In genomic region chr9:134622896-134623407, GRCh38 we compare ENCODE assay signal across 2 cellular contexts.
TF ChIP-seq lines count a peak whose summit lies in the region.

No MANE protein-coding gene starts in this region.

TF ChIP-seq in HepG2, 621 proteins besides CTCF, POLR2A, EP300 and RAD21:
- TF ChIP-seq ZNF883 (CRISPR knock-in tag; IDR thresholded peaks at IDR 0.05; ENCODE audit: not compliant biosample characterization) (no peak), ZBTB2 (CRISPR knock-in tag; IDR thresholded peaks at IDR 0.05; ENCODE audit: low read depth) (no peak)
TF ChIP-seq in HepG2: peak in this region for 0.

TF ChIP-seq in H1, 55 proteins besides CTCF, POLR2A, EP300 and RAD21:
- TF ChIP-seq KDM1A (IDR thresholded peaks at IDR 0.05; ENCODE audit: borderline replicate concordance, low read length) (no peak), BACH1 (IDR thresholded peaks at IDR 0.05; ENCODE audit: low read length) (no peak), CHD2 (IDR thresholded peaks at IDR 0.05; ENCODE audit: low read length) (no peak), MAX (IDR thresholded peaks at IDR 0.05) (no peak), SUZ12 (IDR thresholded peaks at IDR 0.05; ENCODE audit: low read length) (no peak), HDAC6 (IDR thresholded peaks at IDR 0.05; ENCODE audit: low read depth, low read length) (no peak)
TF ChIP-seq in H1: peak in this region for 0.
